19 cellular contexts compared by ENCODE assay signal in the genomic region with DNA sequence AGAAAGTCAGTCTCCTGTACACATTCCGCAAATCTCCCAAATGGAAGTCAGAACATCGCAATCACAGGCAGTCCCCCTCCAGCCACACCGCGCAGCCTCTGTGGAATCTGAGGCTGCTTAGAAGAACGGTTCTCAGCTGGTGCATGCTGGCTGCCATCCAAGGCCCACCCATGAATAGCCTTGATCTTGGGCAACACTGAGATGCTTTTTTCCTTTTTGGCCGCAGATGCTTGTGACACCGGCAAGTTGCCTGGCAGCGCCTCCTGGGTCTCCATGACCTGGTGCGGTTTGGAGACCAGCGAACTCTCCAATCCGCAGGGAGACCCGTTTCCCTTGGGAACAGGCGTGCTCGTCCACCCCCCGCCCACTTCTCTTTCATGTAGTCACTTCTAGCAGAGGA. TPM values are rescaled to one million over a fixed set of nuclear protein-coding genes. Genes with fewer than 3 reads are reported as not detected.
DNase-seq lines count a peak whose midpoint lies in the region; ATAC-seq and TF ChIP-seq lines count a peak whose summit lies in the region.
"Had no signal": no experiment of that assay in that cellular context is flagged by ENCODE, and none has a peak within 500 bp of the region (broad histone marks: within the 10 kb centered on the region; RNA-seq: fewer than 3 reads in every experiment).

No MANE protein-coding gene starts in this region.

- H3K36me3 Mint-ChIP-seq in WTC11: peaks cover 14% of the 10 kb centered on the region
- H3K36me3 Mint-ChIP-seq: activated naive CD4-positive, alpha-beta T cell treated with anti-CD3 and anti-CD28 coated beads, Interleukin-2, amount 10 ng/mL, durations not matched to agents 7 days and 5 days; CD8-positive, alpha-beta T cell had no signal

- no peaks in the 10 kb centered on the region for H3K36me3 ChIP-seq in MG63
- H3K36me3 ChIP-seq in esophagus squamous epithelium: no peaks in the 10 kb centered on the region
- H3K36me3 ChIP-seq: prostate gland had no signal

- POLR2A ChIA-PET in WTC11 (lab: Charles Lee): no interaction called here

- no peak for TF ChIP-seq POLR2A in esophagus squamous epithelium (IDR thresholded peaks at IDR 0.05)

- DNase-seq in NCI-H1436 (lab: John Stamatoyannopoulos, UW) (peak; percentile 9), NCI-H1436 treated with DMSO at 0.1 percent for 48 hours (lab: John Stamatoyannopoulos, UW) (no peak), WTC11 (ENCODE audit: low spot score) (no peak), globus pallidus (ENCODE audit: low spot score) (peak; percentile 24), ureter (ENCODE audit: low spot score) (peak; percentile 46), MG63 (no peak), esophagus squamous epithelium (lab: John Stamatoyannopoulos, UW) (no peak)
- DNase-seq in NK-92 treated with Interleukin-12 subunit alpha and Interleukin-12 subunit beta, amount 100 ng/mL, for 24 hours (lab: John Stamatoyannopoulos, UW): no peak
- DNase-seq: activated CD4-positive, CD25-positive, alpha-beta regulatory T cell treated with anti-CD3 and anti-CD28 coated beads, Interleukin-2, amount 50 U/mL, for 72 hours; activated CD8-positive, alpha-beta memory T cell treated with anti-CD3 and anti-CD28 coated beads, Interleukin-2, amount 50 U/mL, for 48 hours; activated naive CD4-positive, alpha-beta T cell treated with anti-CD3 and anti-CD28 coated beads, Interleukin-2, amount 10 ng/mL, durations not matched to agents 7 days and 5 days; CD8-positive, alpha-beta T cell; central memory CD4-positive, alpha-beta T cell; HFFc6; kidney glomerular epithelial cell; NCI-H1694 treated with DMSO at 0.1 percent for 48 hours; T-helper 2 cell had no signal

- peaks cover 21% of the 10 kb centered on the region for H3K4me1 Mint-ChIP-seq in WTC11
- H3K4me1 Mint-ChIP-seq: activated naive CD4-positive, alpha-beta T cell treated with anti-CD3 and anti-CD28 coated beads, Interleukin-2, amount 10 ng/mL, durations not matched to agents 7 days and 5 days had no signal

- no peaks in the 10 kb centered on the region for H3K4me1 ChIP-seq in esophagus squamous epithelium
- H3K4me1 ChIP-seq: prostate gland had no signal

- H3K27ac ChIP-seq in esophagus squamous epithelium: no peak overlapping the region
- H3K27ac ChIP-seq: prostate gland had no signal

- CTCF ChIA-PET in WTC11 (lab: Charles Lee): no interaction called here

- H3K4me3 ChIP-seq in MG63 (no peak overlapping the region), esophagus squamous epithelium (no peak overlapping the region)
- H3K4me3 ChIP-seq: prostate gland had no signal

- H3K27me3 ChIP-seq in MG63 (peaks cover 36% of the 10 kb centered on the region), esophagus squamous epithelium (peaks cover 0 to 82% (median 0%) of the 10 kb centered on the region in 4 donors)

- no peak for ATAC-seq in WTC11
- ATAC-seq: CD8-positive, alpha-beta T cell; Right ventricle myocardium inferior had no signal

- H3K9me3 ChIP-seq in MG63: no peaks in the 10 kb centered on the region
- no peaks in the 10 kb centered on the region for H3K9me3 ChIP-seq in esophagus squamous epithelium
- H3K9me3 ChIP-seq: prostate gland had no signal

- no peak overlapping the region for H3K27ac Mint-ChIP-seq in WTC11
- H3K27ac Mint-ChIP-seq: activated naive CD4-positive, alpha-beta T cell treated with anti-CD3 and anti-CD28 coated beads, Interleukin-2, amount 10 ng/mL, durations not matched to agents 7 days and 5 days; CD8-positive, alpha-beta T cell; HFFc6 had no signal

- peaks cover 7% of the 10 kb centered on the region for H3K27me3 Mint-ChIP-seq in WTC11 (ENCODE audit: low read depth)

- WGBS in esophagus squamous epithelium, 2 donors: 80% methylated on average over 2 of the region's 15 CpGs; no CpG with 5 or more reads in 1 of the 2 donors

- TF ChIP-seq CTCF in WTC11 (IDR thresholded peaks at IDR 0.05) (no peak), esophagus squamous epithelium (IDR thresholded peaks at IDR 0.05) (no peak)

- H3K9me3 Mint-ChIP-seq in WTC11: peaks cover 28% of the 10 kb centered on the region
- H3K9me3 Mint-ChIP-seq: CD8-positive, alpha-beta T cell had no signal

- H3K4me3 Mint-ChIP-seq in WTC11: no peak overlapping the region
- H3K4me3 Mint-ChIP-seq: activated naive CD4-positive, alpha-beta T cell treated with anti-CD3 and anti-CD28 coated beads, Interleukin-2, amount 10 ng/mL, durations not matched to agents 7 days and 5 days; CD8-positive, alpha-beta T cell; HFFc6 had no signal

- intact Hi-C loops in esophagus squamous epithelium (cut with DNase I): no loop called here

TF ChIP-seq in WTC11, 78 proteins besides CTCF, POLR2A, EP300 and RAD21:
- TF ChIP-seq ATF6 (CRISPR knock-in tag; IDR thresholded peaks at IDR 0.05): no peak
- TF ChIP-seq MXD4 (CRISPR knock-in tag; IDR thresholded peaks at IDR 0.05; ENCODE audit: borderline replicate concordance): no peak
- TF ChIP-seq FOXP1 (CRISPR knock-in tag; IDR thresholded peaks at IDR 0.05; ENCODE audit: borderline replicate concordance): 0 out of 2 replicates have a peak, but pooled peaks have one; percentile 6

RNA-seq across cellular contexts. Expression of gene PHF21B, which starts 26.3 kb away (rescaled TPM):
- total RNA-seq in WTC11 (2021) (90.6 to 107 TPM (median 92.5 TPM) in 3 replicates), ureter (3.9 TPM), esophagus squamous epithelium (under 1 TPM in 2 of 4 donors, not detected in 2; 0.04 to 0.19 TPM)
- not detected in 2 replicates for total RNA-seq in MG63 (2014; rRNA removed; shearing (Covaris generic); ENCODE audit: low replicate concordance)
- total RNA-seq: CD8-positive, alpha-beta T cell; HFFc6; Right ventricle myocardium inferior had no signal

Comparison
In these comparisons a context has a peak if more than half of its experiments do, and no peak if none do; other contexts are left out.
1. DNase-seq: peak in NCI-H1436 (single experiment), globus pallidus (single experiment) and ureter (single experiment); none in NCI-H1436 treated with DMSO at 0.1 percent for 48 hours (single experiment), WTC11 (single experiment), NK-92 treated with Interleukin-12 subunit alpha and Interleukin-12 subunit beta, amount 100 ng/mL, for 24 hours (single experiment), MG63 (single experiment) and esophagus squamous epithelium (single experiment).
2. RNA of gene PHF21B, which starts 26.3 kb away (total RNA-seq): 90.6 to 107 TPM in WTC11; 3.9 TPM in ureter (single experiment), 0.04 to 0.19 TPM in esophagus squamous epithelium and not detected in MG63; every median in the first group is over 10 times any median in the second.